26 cellular contexts compared by ENCODE assay signal in genomic region chr2:115946891-115947290, GRCh38.
"Had no signal": no experiment of that assay in that cellular context is flagged by ENCODE, and none has a peak within 500 bp of the region (broad histone marks: within the 10 kb centered on the region; RNA-seq: fewer than 3 reads in every experiment).

No MANE protein-coding gene starts in this region.

- H3K9ac ChIP-seq: neural progenitor cell, parathyroid adenoma had no signal

- H3K27ac ChIP-seq: neural progenitor cell, ovary, parathyroid adenoma, psoas muscle, right lobe of liver, sigmoid colon, spleen, stomach, thoracic aorta, thyroid gland, tibial nerve, upper lobe of left lung, vagina had no signal

- DNase-seq: natural killer cell; occipital lobe; ovary; posterior cingulate gyrus; psoas muscle; right cardiac atrium; right lobe of liver; sigmoid colon; small intestine; spleen; stimulated activated CD4-positive, alpha-beta T cell treated with anti-CD3 and anti-CD28 coated beads, Interleukin-12 subunit alpha, Interleukin-12 subunit beta, amount 100 ng/mL, for 4 hours; stimulated activated CD4-positive, alpha-beta T cell treated with anti-CD3 and anti-CD28 coated beads, Interleukin-1b, Interleukin-23, amount 100 ng/mL, for 48 hours; stimulated activated CD4-positive, alpha-beta T cell treated with anti-CD3 and anti-CD28 coated beads, Interleukin-4, amount 100 ng/mL, for 1 hour; stimulated activated CD4-positive, alpha-beta T cell treated with anti-CD3 and anti-CD28 coated beads, Interleukin-4, amount 100 ng/mL, for 4 hours; stimulated activated CD8-positive, alpha-beta memory T cell treated with anti-CD3 and anti-CD28 coated beads, Interleukin-4, amount 100 ng/mL, for 48 hours; stimulated activated naive CD4-positive, alpha-beta T cell treated with Interleukin-2 at 50 U/mL for 16 hours; stomach; thyroid gland; trophoblast cell; upper lobe of left lung had no signal

- H3K4me2 ChIP-seq: neural progenitor cell had no signal

- H2AFZ ChIP-seq: neural progenitor cell, parathyroid adenoma had no signal

- H3K36me3 ChIP-seq: neural progenitor cell, ovary, right lobe of liver, sigmoid colon, spleen, stomach, thoracic aorta, thyroid gland, tibial nerve, upper lobe of left lung, vagina had no signal

- H3K27me3 ChIP-seq: neural progenitor cell, ovary, right lobe of liver, sigmoid colon, spleen, stomach, thyroid gland, tibial nerve, upper lobe of left lung, vagina had no signal

- H3K4me1 ChIP-seq: neural progenitor cell, parathyroid adenoma, psoas muscle, right lobe of liver, sigmoid colon, spleen, stomach, thyroid gland, tibial nerve, upper lobe of left lung, vagina had no signal

- H3K4me3 ChIP-seq: neural progenitor cell, ovary, psoas muscle, right lobe of liver, sigmoid colon, spleen, stomach, thoracic aorta, thyroid gland, tibial nerve, upper lobe of left lung, vagina had no signal

- ATAC-seq: natural killer cell; psoas muscle; right cardiac atrium; right lobe of liver; stimulated activated memory B cell treated with anti-CD40 and anti-IgM and Interleukin-4, amounts not matched to agents 10 μg/mL and 1 μg/mL and 100 μg/mL, for 72 hours had no signal

- H3K9me3 ChIP-seq: ovary, right lobe of liver, thoracic aorta, thyroid gland, tibial nerve, upper lobe of left lung, vagina had no signal
